ENCODE assay signal across 11 cellular contexts in the genomic region with DNA sequence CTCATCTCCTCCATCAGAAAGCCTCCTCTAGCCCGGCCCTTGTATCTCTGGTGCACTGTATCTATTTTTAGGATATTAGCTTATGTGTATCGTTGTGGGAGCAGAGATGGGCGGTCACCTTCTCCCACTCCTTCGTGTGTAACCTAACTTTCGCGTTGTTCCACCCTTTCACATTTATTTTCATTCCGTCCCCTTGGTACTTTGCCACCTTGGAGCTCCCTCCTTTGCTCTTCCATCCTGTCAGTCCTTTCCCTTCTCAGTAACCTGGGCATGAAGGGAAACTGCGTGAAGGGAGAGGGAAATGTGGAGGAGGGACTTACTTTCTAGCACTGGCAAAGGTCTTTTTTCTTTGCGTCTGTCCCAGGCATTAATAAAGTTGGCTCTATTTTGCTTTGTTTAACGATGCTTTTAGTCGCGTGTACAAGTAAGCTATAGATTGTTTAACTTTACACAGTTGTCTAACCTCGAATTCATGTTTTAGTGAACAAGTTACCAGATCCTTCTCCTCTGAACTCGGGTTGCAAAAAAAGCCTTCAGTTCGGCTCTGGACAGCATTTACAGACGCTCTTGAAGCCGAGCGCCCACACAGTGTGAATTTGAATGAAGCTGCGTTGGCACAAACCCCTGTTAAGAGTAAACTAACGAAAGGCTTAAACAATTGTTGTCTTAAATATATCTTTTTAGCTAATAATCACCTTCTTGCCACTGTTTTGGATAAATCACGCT. TPM values are rescaled to one million over a fixed set of nuclear protein-coding genes. Genes with fewer than 3 reads are reported as not detected.
DNase-seq lines count a peak whose midpoint lies in the region; ATAC-seq and TF ChIP-seq lines count a peak whose summit lies in the region.
"Had no signal": no experiment of that assay in that cellular context is flagged by ENCODE, and none has a peak within 500 bp of the region (broad histone marks: within the 10 kb centered on the region; RNA-seq: fewer than 3 reads in every experiment).

No MANE protein-coding gene starts in this region.

- H3K27ac ChIP-seq in right cardiac atrium (ENCODE audit: low read length): no peak overlapping the region
- no peak overlapping the region for H3K27ac ChIP-seq in upper lobe of right lung

- 3% methylated on average over 21 of the region's 21 CpGs for WGBS in right cardiac atrium

- H3K9me3 Mint-ChIP-seq in central memory CD8-positive, alpha-beta T cell: no peaks in the 10 kb centered on the region
- H3K9me3 Mint-ChIP-seq: activated naive CD4-positive, alpha-beta T cell treated with anti-CD3 and anti-CD28 coated beads for 36 hours had no signal

- ATAC-seq in right cardiac atrium: no peak
- no peak for ATAC-seq in central memory CD8-positive, alpha-beta T cell (replicated peaks; ENCODE audit: extremely low read depth, poor library complexity, severe bottlenecking)
- no peak for ATAC-seq in upper lobe of right lung
- ATAC-seq in HG02588 (IDR thresholded peaks at IDR 0.05; ENCODE audit: unreplicated experiment): no peak

- H3K27ac Mint-ChIP-seq in central memory CD8-positive, alpha-beta T cell (ENCODE audit: low read depth): peak overlapping the region; percentile 35
- H3K27ac Mint-ChIP-seq: activated naive CD4-positive, alpha-beta T cell treated with anti-CD3 and anti-CD28 coated beads for 36 hours had no signal

- H3K27me3 ChIP-seq in right cardiac atrium (ENCODE audit: control insufficient read depth, insufficient read depth): no peaks in the 10 kb centered on the region
- peaks cover 64% of the 10 kb centered on the region for H3K27me3 ChIP-seq in upper lobe of right lung

- no peaks in the 10 kb centered on the region for H3K4me1 Mint-ChIP-seq in central memory CD8-positive, alpha-beta T cell

- peaks cover 37% of the 10 kb centered on the region for H3K27me3 Mint-ChIP-seq in central memory CD8-positive, alpha-beta T cell

- H3K4me1 ChIP-seq in right cardiac atrium (ENCODE audit: control insufficient read depth, insufficient read depth, low read length): no peaks in the 10 kb centered on the region
- peaks cover 40% of the 10 kb centered on the region for H3K4me1 ChIP-seq in upper lobe of right lung

- H3K36me3 ChIP-seq in upper lobe of right lung: no peaks in the 10 kb centered on the region

- intact Hi-C loops in right cardiac atrium (cut with DNase I) (no loop called here), cardiac septum (cut with DNase I) (no loop called here), upper lobe of right lung (cut with DNase I) (no loop called here)

- DNase-seq in right cardiac atrium: peak in 1 of 3 donors; percentile 4
- DNase-seq in cardiac septum (ENCODE audit: low spot score): no peak
- no peak for DNase-seq in central memory CD8-positive, alpha-beta T cell (ENCODE audit: low spot score in 2 of 2)
- DNase-seq in medulla oblongata (ENCODE audit: extremely low spot score): peak; percentile 74
- no peak for DNase-seq in upper lobe of right lung
- no peak for DNase-seq in SIG-M5 (lab: John Stamatoyannopoulos, UW)
- DNase-seq in SKM-1 (lab: John Stamatoyannopoulos, UW; ENCODE audit: unreplicated experiment): no peak
- DNase-seq: activated naive CD4-positive, alpha-beta T cell treated with anti-CD3 and anti-CD28 coated beads for 36 hours; stimulated activated CD8-positive, alpha-beta memory T cell treated with anti-CD3 and anti-CD28 coated beads, Interleukin-4, amount 100 ng/mL, for 48 hours had no signal

- H3K4me3 ChIP-seq in right cardiac atrium (ENCODE audit: low read length) (peak overlapping the region; percentile 14), upper lobe of right lung (peak overlapping the region; percentile 14)
- H3K4me3 ChIP-seq: lung had no signal

- no peak overlapping the region for H3K4me3 Mint-ChIP-seq in central memory CD8-positive, alpha-beta T cell
- H3K4me3 Mint-ChIP-seq: activated naive CD4-positive, alpha-beta T cell treated with anti-CD3 and anti-CD28 coated beads for 36 hours had no signal

- no peak for TF ChIP-seq CTCF in upper lobe of right lung (IDR thresholded peaks at IDR 0.05)

- peaks cover 1% of the 10 kb centered on the region for H3K36me3 Mint-ChIP-seq in central memory CD8-positive, alpha-beta T cell (ENCODE audit: insufficient read depth)

- H3K9me3 ChIP-seq in right cardiac atrium (ENCODE audit: control insufficient read depth, low read length) (no peaks in the 10 kb centered on the region), upper lobe of right lung (no peaks in the 10 kb centered on the region)

RNA-seq across cellular contexts. Expression of gene PCDH10, which starts 3.9 kb away (rescaled TPM):
- 1 to 10 TPM; 1.1 to 2.7 (median 1.4) TPM for total RNA-seq in right cardiac atrium
- polyA plus RNA-seq in right cardiac atrium: 0.63 TPM
- 0.48 TPM for total RNA-seq in cardiac septum
- total RNA-seq in upper lobe of right lung: 0.41 TPM
- total RNA-seq: activated naive CD4-positive, alpha-beta T cell treated with anti-CD3 and anti-CD28 coated beads for 36 hours had no signal
